Comparison of ENCODE assay signal across 18 cellular contexts in the genomic region with DNA sequence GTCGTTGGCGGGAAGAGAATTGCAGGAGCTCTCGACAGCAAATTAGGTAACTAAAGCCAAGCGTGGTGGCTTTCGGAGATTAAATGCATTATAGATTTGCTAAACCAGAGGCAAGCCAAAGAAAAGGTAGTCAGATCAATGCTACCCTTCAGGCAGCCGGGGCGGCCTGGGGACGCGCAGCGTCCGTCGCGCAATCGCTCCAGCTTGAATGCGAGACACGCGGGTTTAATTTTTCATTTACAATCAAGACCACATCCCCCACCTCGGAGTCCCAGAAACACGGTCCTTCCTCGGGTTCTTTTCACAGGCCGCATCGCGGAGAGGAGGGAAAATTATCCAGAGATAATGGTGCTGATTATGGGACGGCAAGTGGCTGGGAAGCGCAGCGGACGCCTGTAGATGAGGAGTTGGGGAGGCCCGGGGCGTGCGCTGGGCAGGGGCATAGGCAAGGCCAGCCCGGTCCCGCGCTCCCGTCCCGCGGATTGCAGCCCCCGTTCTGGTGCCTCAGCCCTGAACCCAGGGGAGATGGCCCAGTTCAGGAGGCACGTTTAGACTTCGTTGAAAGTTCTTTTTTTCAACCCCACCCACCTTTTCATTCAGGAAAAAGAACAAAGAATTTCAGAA.
"Had no signal": no experiment of that assay in that cellular context is flagged by ENCODE, and none has a peak within 500 bp of the region (broad histone marks: within the 10 kb centered on the region; RNA-seq: fewer than 3 reads in every experiment).

No MANE protein-coding gene starts in this region.

- H3K4me3 ChIP-seq: left ventricle myocardium inferior, mucosa of descending colon, pancreas, prostate gland, skin epidermis, spleen, suprapubic skin, thoracic aorta, tibial artery, upper lobe of right lung had no signal

- H3K36me3 ChIP-seq: left ventricle myocardium inferior, pancreas, prostate gland, spleen, suprapubic skin, thoracic aorta, tibial artery, upper lobe of right lung had no signal

- H3K27ac ChIP-seq: left ventricle myocardium inferior, pancreas, prostate gland, skin epidermis, spleen, suprapubic skin, thoracic aorta, tibial artery, upper lobe of right lung had no signal

- H3K27me3 ChIP-seq: pancreas, tibial artery, upper lobe of right lung had no signal

- H3K4me1 ChIP-seq: left ventricle myocardium inferior, pancreas, prostate gland, spleen, suprapubic skin, tibial artery, upper lobe of right lung had no signal

- H3K9me3 ChIP-seq: left ventricle myocardium inferior, mucosa of descending colon, pancreas, prostate gland, suprapubic skin, thoracic aorta, tibial artery, upper lobe of right lung had no signal

- FAIRE-seq: islet of Langerhans, pancreas had no signal

- DNase-seq: immature natural killer cell; left ventricle myocardium inferior; mesenchymal stem cell; mucosa of descending colon; naive thymus-derived CD4-positive, alpha-beta T cell; pancreas; retina; spleen; stimulated activated CD4-positive, alpha-beta T cell treated with anti-CD3 and anti-CD28 coated beads, Interleukin-4, amount 100 ng/mL, for 24 hours; stimulated activated naive CD4-positive, alpha-beta T cell; tibial artery; trophoblast cell; upper lobe of right lung had no signal
